Comparison of ENCODE assay signal across 8 cellular contexts in the genomic region with DNA sequence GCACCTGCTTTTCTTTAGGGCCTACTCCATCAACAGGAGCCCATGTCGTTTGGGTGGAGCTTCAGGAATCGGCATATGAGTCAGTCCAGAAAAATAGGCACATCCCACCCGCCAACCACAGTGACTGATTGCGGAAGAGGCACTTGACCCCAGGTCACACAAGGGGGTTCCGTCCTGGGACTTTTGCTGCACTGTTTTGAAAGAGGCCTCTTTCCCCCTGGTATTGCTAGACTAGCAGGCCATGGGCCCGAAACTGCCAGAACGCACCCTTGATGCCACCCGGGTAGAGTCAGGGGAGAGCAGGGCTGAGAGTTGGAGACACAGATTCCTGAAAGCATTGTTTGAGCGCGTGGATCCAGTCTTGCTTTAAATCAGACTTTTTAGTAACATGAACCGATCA. TPM values are rescaled to one million over a fixed set of nuclear protein-coding genes. Genes with fewer than 3 reads are reported as not detected.
DNase-seq lines count a peak whose midpoint lies in the region; ATAC-seq and TF ChIP-seq lines count a peak whose summit lies in the region.

No MANE protein-coding gene starts in this region.

- POLR2A ChIA-PET in activated CD4-positive, alpha-beta T cell treated with anti-CD3 and anti-CD28 coated beads, Interleukin-2, amount 10 ng/mL, durations not matched to agents 7 days and 5 days (lab: Charles Lee), result no interaction called here

- H3K4me1 Mint-ChIP-seq in activated CD4-positive, alpha-beta T cell treated with anti-CD3 and anti-CD28 coated beads, Interleukin-2, amount 10 ng/mL, durations not matched to agents 7 days and 5 days, result peaks cover 58% of the 10 kb centered on the region
- peaks cover 21% of the 10 kb centered on the region for H3K4me1 Mint-ChIP-seq in activated CD4-positive, alpha-beta T cell treated with anti-CD3 and anti-CD28 coated beads, Interleukin-2, amount 10 ng/mL, durations not matched to agents 24 days and 14 days
- H3K4me1 Mint-ChIP-seq in activated T-helper 1 cell treated with anti-CD3 and anti-CD28 coated beads, Interleukin-12 subunit alpha, Interleukin-12 subunit beta, Interleukin-2, Interleukin-4 antibody, amounts not matched to agents 30 ng/mL and 10 ng/mL and 1 ng/mL, durations not matched to agents 14 hours and 24 hours and 36 hours (ENCODE audit: low read depth), result peaks cover 19% of the 10 kb centered on the region

- no peaks in the 10 kb centered on the region for H3K27me3 Mint-ChIP-seq in activated CD4-positive, alpha-beta T cell treated with anti-CD3 and anti-CD28 coated beads, Interleukin-2, amount 10 ng/mL, durations not matched to agents 7 days and 5 days
- H3K27me3 Mint-ChIP-seq in activated CD4-positive, alpha-beta T cell treated with anti-CD3 and anti-CD28 coated beads, Interleukin-2, amount 10 ng/mL, durations not matched to agents 24 days and 14 days, result no peaks in the 10 kb centered on the region
- H3K27me3 Mint-ChIP-seq in activated T-helper 1 cell treated with anti-CD3 and anti-CD28 coated beads, Interleukin-12 subunit alpha, Interleukin-12 subunit beta, Interleukin-2, Interleukin-4 antibody, amounts not matched to agents 30 ng/mL and 10 ng/mL and 1 ng/mL, durations not matched to agents 14 hours and 24 hours and 36 hours (ENCODE audit: insufficient read depth), result no peaks in the 10 kb centered on the region

- H3K4me3 Mint-ChIP-seq in activated CD4-positive, alpha-beta T cell treated with anti-CD3 and anti-CD28 coated beads, Interleukin-2, amount 10 ng/mL, durations not matched to agents 7 days and 5 days, result no peak overlapping the region
- no peak overlapping the region for H3K4me3 Mint-ChIP-seq in activated CD4-positive, alpha-beta T cell treated with anti-CD3 and anti-CD28 coated beads, Interleukin-2, amount 10 ng/mL, durations not matched to agents 24 days and 14 days
- H3K4me3 Mint-ChIP-seq in activated T-helper 1 cell treated with anti-CD3 and anti-CD28 coated beads, Interleukin-12 subunit alpha, Interleukin-12 subunit beta, Interleukin-2, Interleukin-4 antibody, amounts not matched to agents 30 ng/mL and 10 ng/mL and 1 ng/mL, durations not matched to agents 14 hours and 24 hours and 36 hours, result no peak overlapping the region

- H3K4me3 ChIP-seq in gastroesophageal sphincter, result no peak overlapping the region

- H3K9me3 Mint-ChIP-seq in activated CD4-positive, alpha-beta T cell treated with anti-CD3 and anti-CD28 coated beads, Interleukin-2, amount 10 ng/mL, durations not matched to agents 7 days and 5 days, result no peaks in the 10 kb centered on the region
- H3K9me3 Mint-ChIP-seq in activated CD4-positive, alpha-beta T cell treated with anti-CD3 and anti-CD28 coated beads, Interleukin-2, amount 10 ng/mL, durations not matched to agents 24 days and 14 days, result peaks cover under 1% of the 10 kb centered on the region
- no peaks in the 10 kb centered on the region for H3K9me3 Mint-ChIP-seq in activated T-helper 1 cell treated with anti-CD3 and anti-CD28 coated beads, Interleukin-12 subunit alpha, Interleukin-12 subunit beta, Interleukin-2, Interleukin-4 antibody, amounts not matched to agents 30 ng/mL and 10 ng/mL and 1 ng/mL, durations not matched to agents 14 hours and 24 hours and 36 hours

- no peaks in the 10 kb centered on the region for H3K36me3 ChIP-seq in gastroesophageal sphincter

- no peak for DNase-seq in activated CD4-positive, alpha-beta T cell treated with anti-CD3 and anti-CD28 coated beads, Interleukin-2, amount 10 ng/mL, durations not matched to agents 7 days and 5 days
- no peak for DNase-seq in activated CD4-positive, alpha-beta T cell treated with anti-CD3 and anti-CD28 coated beads, Interleukin-2, amount 10 ng/mL, durations not matched to agents 24 days and 14 days
- DNase-seq in NOMO-1 treated with DMSO at 0.1 percent for 48 hours (lab: John Stamatoyannopoulos, UW; ENCODE audit: unreplicated experiment), result peak; percentile 98
- DNase-seq in stimulated activated naive CD8-positive, alpha-beta T cell treated with anti-CD3 and anti-CD28 coated beads, Interleukin-15, Interleukin-2, amounts not matched to agents 100 U/mL and 50 U/mL, for 24 hours, result peak; percentile 47
- no peak for DNase-seq in cerebellar nuclear complex (lab: John Stamatoyannopoulos, UW)
- DNase-seq in activated T-helper 1 cell treated with anti-CD3 and anti-CD28 coated beads, Interleukin-12 subunit alpha, Interleukin-12 subunit beta, Interleukin-2, Interleukin-4 antibody, amounts not matched to agents 30 ng/mL and 10 ng/mL and 1 ng/mL, durations not matched to agents 14 hours and 24 hours and 36 hours (ENCODE audit: low spot score), result no peak
- DNase-seq in HCEC 1CT, result no peak

- peaks cover 3% of the 10 kb centered on the region for H3K36me3 Mint-ChIP-seq in activated CD4-positive, alpha-beta T cell treated with anti-CD3 and anti-CD28 coated beads, Interleukin-2, amount 10 ng/mL, durations not matched to agents 7 days and 5 days (ENCODE audit: low read depth)
- no peaks in the 10 kb centered on the region for H3K36me3 Mint-ChIP-seq in activated CD4-positive, alpha-beta T cell treated with anti-CD3 and anti-CD28 coated beads, Interleukin-2, amount 10 ng/mL, durations not matched to agents 24 days and 14 days (ENCODE audit: low read depth)
- H3K36me3 Mint-ChIP-seq in activated T-helper 1 cell treated with anti-CD3 and anti-CD28 coated beads, Interleukin-12 subunit alpha, Interleukin-12 subunit beta, Interleukin-2, Interleukin-4 antibody, amounts not matched to agents 30 ng/mL and 10 ng/mL and 1 ng/mL, durations not matched to agents 14 hours and 24 hours and 36 hours (ENCODE audit: low read depth), result peaks cover 1% of the 10 kb centered on the region

- intact Hi-C loops in activated CD4-positive, alpha-beta T cell treated with anti-CD3 and anti-CD28 coated beads, Interleukin-2, amount 10 ng/mL, durations not matched to agents 24 days and 14 days (cut with micrococcal nuclease), result no loop called here
- intact Hi-C loops in activated T-helper 1 cell treated with anti-CD3 and anti-CD28 coated beads, Interleukin-12 subunit alpha, Interleukin-12 subunit beta, Interleukin-2, Interleukin-4 antibody, amounts not matched to agents 30 ng/mL and 10 ng/mL and 1 ng/mL, durations not matched to agents 14 hours and 24 hours and 36 hours (cut with micrococcal nuclease), result no loop called here

- no peak for TF ChIP-seq CTCF in gastroesophageal sphincter (IDR thresholded peaks at IDR 0.05)

- no peak for TF ChIP-seq POLR2A in gastroesophageal sphincter (IDR thresholded peaks at IDR 0.05)

- CTCF ChIA-PET in activated CD4-positive, alpha-beta T cell treated with anti-CD3 and anti-CD28 coated beads, Interleukin-2, amount 10 ng/mL, durations not matched to agents 7 days and 5 days (lab: Charles Lee), result interaction anchor here (2.3 kb wide), 1 partner anchor 10 kb away, joined by 11 read pairs; no protein-coding TSS in a partner anchor

- ATAC-seq in gastroesophageal sphincter, result peak; percentile 56
- peak; percentile 50 for ATAC-seq in stimulated activated naive CD8-positive, alpha-beta T cell treated with anti-CD3 and anti-CD28 coated beads, Interleukin-15, Interleukin-2, amounts not matched to agents 100 U/mL and 50 U/mL, for 24 hours

- no peaks in the 10 kb centered on the region for H3K9me3 ChIP-seq in gastroesophageal sphincter

- no peak for TF ChIP-seq EP300 in gastroesophageal sphincter (IDR thresholded peaks at IDR 0.05)

- peaks cover 7 to 63% (median 19%) of the 10 kb centered on the region in 3 donors for H3K4me1 ChIP-seq in gastroesophageal sphincter

- H3K27ac Mint-ChIP-seq in activated CD4-positive, alpha-beta T cell treated with anti-CD3 and anti-CD28 coated beads, Interleukin-2, amount 10 ng/mL, durations not matched to agents 7 days and 5 days, result peak overlapping the region; percentile 83
- no peak overlapping the region for H3K27ac Mint-ChIP-seq in activated CD4-positive, alpha-beta T cell treated with anti-CD3 and anti-CD28 coated beads, Interleukin-2, amount 10 ng/mL, durations not matched to agents 24 days and 14 days
- H3K27ac Mint-ChIP-seq in activated T-helper 1 cell treated with anti-CD3 and anti-CD28 coated beads, Interleukin-12 subunit alpha, Interleukin-12 subunit beta, Interleukin-2, Interleukin-4 antibody, amounts not matched to agents 30 ng/mL and 10 ng/mL and 1 ng/mL, durations not matched to agents 14 hours and 24 hours and 36 hours, result no peak overlapping the region

- H3K27ac ChIP-seq in gastroesophageal sphincter, result peak overlapping the region; percentile 81 to 91 (median 89)

- 14 to 48% methylated on average over 8 to 11 of the region's 11 CpGs for WGBS in gastroesophageal sphincter (ENCODE audit: low coverage in 1 of 2), 2 donors

- H3K27me3 ChIP-seq in gastroesophageal sphincter, result no peaks in the 10 kb centered on the region

RNA-seq across cellular contexts. Expression of gene NRROS, which starts 19.3 kb away (rescaled TPM):
- 10 to 100 TPM; 36.6 to 40.6 TPM for total RNA-seq in activated CD4-positive, alpha-beta T cell treated with anti-CD3 and anti-CD28 coated beads, Interleukin-2, amount 10 ng/mL, durations not matched to agents 7 days and 5 days
- total RNA-seq in activated CD4-positive, alpha-beta T cell treated with anti-CD3 and anti-CD28 coated beads, Interleukin-2, amount 10 ng/mL, durations not matched to agents 24 days and 14 days, result 38.2 and 39.0 TPM in 2 replicates
- 10 to 100 TPM in 1 of 4 donors, 1 to 10 TPM in 3; 6.6 to 14.2 (median 8.4) TPM for total RNA-seq in gastroesophageal sphincter
- 37.8 and 38.8 TPM in 2 replicates for total RNA-seq in activated T-helper 1 cell treated with anti-CD3 and anti-CD28 coated beads, Interleukin-12 subunit alpha, Interleukin-12 subunit beta, Interleukin-2, Interleukin-4 antibody, amounts not matched to agents 30 ng/mL and 10 ng/mL and 1 ng/mL, durations not matched to agents 14 hours and 24 hours and 36 hours

RNA-seq across cellular contexts. Expression of gene FBXO45, which starts 51.8 kb away (rescaled TPM):
- 10 to 100 TPM; 14.9 to 15.0 TPM for total RNA-seq in activated CD4-positive, alpha-beta T cell treated with anti-CD3 and anti-CD28 coated beads, Interleukin-2, amount 10 ng/mL, durations not matched to agents 7 days and 5 days
- total RNA-seq in activated CD4-positive, alpha-beta T cell treated with anti-CD3 and anti-CD28 coated beads, Interleukin-2, amount 10 ng/mL, durations not matched to agents 24 days and 14 days, result 25.5 and 25.9 TPM in 2 replicates
- 10 to 100 TPM in 3 of 4 donors, 1 to 10 TPM in 1; 9.8 to 16.6 (median 13.4) TPM for total RNA-seq in gastroesophageal sphincter
- total RNA-seq in activated T-helper 1 cell treated with anti-CD3 and anti-CD28 coated beads, Interleukin-12 subunit alpha, Interleukin-12 subunit beta, Interleukin-2, Interleukin-4 antibody, amounts not matched to agents 30 ng/mL and 10 ng/mL and 1 ng/mL, durations not matched to agents 14 hours and 24 hours and 36 hours, result 22.8 and 24.3 TPM in 2 replicates

RNA-seq across cellular contexts. Expression of gene WDR53, which starts 51.9 kb away (rescaled TPM):
- total RNA-seq in activated CD4-positive, alpha-beta T cell treated with anti-CD3 and anti-CD28 coated beads, Interleukin-2, amount 10 ng/mL, durations not matched to agents 7 days and 5 days, result 10 to 100 TPM; 19.5 to 24.8 TPM
- 18.4 and 24.5 TPM in 2 replicates for total RNA-seq in activated CD4-positive, alpha-beta T cell treated with anti-CD3 and anti-CD28 coated beads, Interleukin-2, amount 10 ng/mL, durations not matched to agents 24 days and 14 days
- 1 to 10 TPM; 3.3 to 8.1 (median 6.8) TPM for total RNA-seq in gastroesophageal sphincter
- total RNA-seq in activated T-helper 1 cell treated with anti-CD3 and anti-CD28 coated beads, Interleukin-12 subunit alpha, Interleukin-12 subunit beta, Interleukin-2, Interleukin-4 antibody, amounts not matched to agents 30 ng/mL and 10 ng/mL and 1 ng/mL, durations not matched to agents 14 hours and 24 hours and 36 hours, result 24.8 and 25.5 TPM in 2 replicates

Comparison
In these comparisons a context has a peak if more than half of its experiments do, and no peak if none do; other contexts are left out.
1. DNase-seq: peak in NOMO-1 treated with DMSO at 0.1 percent for 48 hours (single experiment) and stimulated activated naive CD8-positive, alpha-beta T cell treated with anti-CD3 and anti-CD28 coated beads, Interleukin-15, Interleukin-2, amounts not matched to agents 100 U/mL and 50 U/mL, for 24 hours (single experiment); none in activated CD4-positive, alpha-beta T cell treated with anti-CD3 and anti-CD28 coated beads, Interleukin-2, amount 10 ng/mL, durations not matched to agents 7 days and 5 days (single experiment), activated CD4-positive, alpha-beta T cell treated with anti-CD3 and anti-CD28 coated beads, Interleukin-2, amount 10 ng/mL, durations not matched to agents 24 days and 14 days (single experiment), cerebellar nuclear complex (0 of 2), activated T-helper 1 cell treated with anti-CD3 and anti-CD28 coated beads, Interleukin-12 subunit alpha, Interleukin-12 subunit beta, Interleukin-2, Interleukin-4 antibody, amounts not matched to agents 30 ng/mL and 10 ng/mL and 1 ng/mL, durations not matched to agents 14 hours and 24 hours and 36 hours (single experiment) and HCEC 1CT (single experiment).